ENCODE assay signal across 28 cellular contexts in the genomic region with DNA sequence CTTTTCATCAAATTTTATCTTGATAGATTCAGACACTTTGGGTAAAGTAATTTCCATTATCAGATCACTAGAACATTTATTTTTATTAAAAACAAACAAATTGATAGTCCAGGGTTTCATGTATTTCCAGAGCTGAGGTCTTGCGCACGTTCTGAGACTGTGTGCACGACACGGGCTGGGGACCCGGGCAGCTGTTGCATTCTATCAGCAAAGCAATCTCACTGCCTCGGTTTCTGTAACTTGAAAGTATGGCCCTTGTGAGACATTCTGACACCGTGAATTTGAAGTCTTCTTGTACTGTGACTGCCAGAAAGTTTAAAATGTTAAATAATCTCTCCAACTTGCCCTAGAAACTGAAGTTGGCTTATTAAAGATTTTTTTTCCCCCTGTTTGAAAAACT.
DNase-seq lines count a peak whose midpoint lies in the region; ATAC-seq and TF ChIP-seq lines count a peak whose summit lies in the region.
"Had no signal": no experiment of that assay in that cellular context is flagged by ENCODE, and none has a peak within 500 bp of the region (broad histone marks: within the 10 kb centered on the region; RNA-seq: fewer than 3 reads in every experiment).

No MANE protein-coding gene starts in this region.

- H3K27me3 ChIP-seq in SK-N-SH (ENCODE audit: insufficient read depth): no peaks in the 10 kb centered on the region
- no peaks in the 10 kb centered on the region for H3K27me3 ChIP-seq in endocrine pancreas (ENCODE audit: control insufficient read depth, insufficient read depth, low read length)
- no peaks in the 10 kb centered on the region for H3K27me3 ChIP-seq in neural progenitor cell
- H3K27me3 ChIP-seq: BLaER1 had no signal

- H4K20me1 ChIP-seq in SK-N-SH (ENCODE audit: insufficient read depth) (no peaks in the 10 kb centered on the region), neural progenitor cell (ENCODE audit: low read depth) (no peaks in the 10 kb centered on the region)
- H4K20me1 ChIP-seq: BLaER1 had no signal

- no peak for TF ChIP-seq RAD21 in SK-N-SH (IDR thresholded peaks at IDR 0.05; ENCODE audit: low read length)

- no peaks in the 10 kb centered on the region for H3K9me3 Mint-ChIP-seq in neural progenitor cell
- H3K9me3 Mint-ChIP-seq: HFFc6 had no signal

- no peaks in the 10 kb centered on the region for H3K36me3 Mint-ChIP-seq in neural progenitor cell
- H3K36me3 Mint-ChIP-seq: CD4-positive, CD25-positive, alpha-beta regulatory T cell had no signal

- in situ Hi-C loops in ACHN (cut with HindIII; ENCODE audit: low pct_ligation_motif_present, low pct_unique_long_range_greater_than_20kb, low sequenced_read_pairs): no loop called here

- CTCF ChIA-PET in SK-N-SH (lab: Yijun Ruan, JAX): no interaction called here

- H3K27me3 Mint-ChIP-seq in neural progenitor cell (ENCODE audit: insufficient read depth, low read depth): no peaks in the 10 kb centered on the region
- H3K27me3 Mint-ChIP-seq: CD4-positive, CD25-positive, alpha-beta regulatory T cell had no signal

- no peak overlapping the region for H3K27ac ChIP-seq in SK-N-SH (ENCODE audit: low read depth in 2 of 2, low read length in 1 of 2)
- no peak overlapping the region for H3K27ac ChIP-seq in neural progenitor cell
- H3K27ac ChIP-seq: 22Rv1, BLaER1, RWPE1, SK-N-MC had no signal

- no peaks in the 10 kb centered on the region for H3K9me2 ChIP-seq in SK-N-SH

- H3F3A ChIP-seq in SK-N-SH (replicated peaks; ENCODE audit: insufficient read depth) (no peaks in the 10 kb centered on the region), neural progenitor cell (ENCODE audit: low read depth) (no peaks in the 10 kb centered on the region)

- H3K9ac ChIP-seq in SK-N-SH (no peak overlapping the region), endocrine pancreas (ENCODE audit: control insufficient read depth, insufficient read depth, low read length) (no peak overlapping the region), neural progenitor cell (no peak overlapping the region)
- H3K9ac ChIP-seq: BLaER1 had no signal

- no peak overlapping the region for H3K4me3 Mint-ChIP-seq in neural progenitor cell
- H3K4me3 Mint-ChIP-seq: CD4-positive, CD25-positive, alpha-beta regulatory T cell; HFFc6 had no signal

- no peak for ATAC-seq in SK-N-SH treated with all-trans-retinoic acid at 6 μM for 48 hours
- no peak for ATAC-seq in GM18868 (IDR thresholded peaks at IDR 0.05; ENCODE audit: unreplicated experiment)
- ATAC-seq in GM21390 (IDR thresholded peaks at IDR 0.05; ENCODE audit: unreplicated experiment): no peak
- ATAC-seq: Panc1 had no signal

- H3K36me3 ChIP-seq in SK-N-SH (replicated peaks in 1 of 2; ENCODE audit: control insufficient read depth in 1 of 2, insufficient read depth in 2 of 2, low read length in 1 of 2): no peaks in the 10 kb centered on the region
- no peaks in the 10 kb centered on the region for H3K36me3 ChIP-seq in endocrine pancreas (ENCODE audit: control insufficient read depth, insufficient read depth, low read length)
- no peaks in the 10 kb centered on the region for H3K36me3 ChIP-seq in neural progenitor cell
- H3K36me3 ChIP-seq: BLaER1, HAP-1 had no signal

- peaks cover 5% of the 10 kb centered on the region for H3K4me1 Mint-ChIP-seq in neural progenitor cell
- H3K4me1 Mint-ChIP-seq: CD4-positive, CD25-positive, alpha-beta regulatory T cell had no signal

- DNase-seq in SK-N-SH (no peak), neural progenitor cell (ENCODE audit: low spot score) (no peak), ACHN (no peak)
- DNase-seq: CD4-positive, CD25-positive, alpha-beta regulatory T cell; DMS53; GOT3; HFFc6; KG1; MM.1S; NCI-H1048; NCI-H1417; NCI-H1694 treated with DMSO at 0.1 percent for 48 hours; NCI-H2081 treated with DMSO at 0.1 percent for 48 hours; NCI-H2171; NCI-H226; NCI-H510A; NCI-H69; SHP77 had no signal

- H3K27ac Mint-ChIP-seq in neural progenitor cell: no peak overlapping the region
- H3K27ac Mint-ChIP-seq: CD4-positive, CD25-positive, alpha-beta regulatory T cell; HFFc6 had no signal

- H3K79me2 ChIP-seq in SK-N-SH (ENCODE audit: insufficient read depth) (no peaks in the 10 kb centered on the region), neural progenitor cell (ENCODE audit: low read depth) (no peaks in the 10 kb centered on the region)

- H3K4me2 ChIP-seq in SK-N-SH (no peak overlapping the region), neural progenitor cell (no peak overlapping the region)
- H3K4me2 ChIP-seq: BLaER1 had no signal

- H2AFZ ChIP-seq in SK-N-SH (ENCODE audit: low read depth): 0 out of 2 replicates have a peak overlapping the region, but pooled peaks have one; percentile 8
- H2AFZ ChIP-seq in neural progenitor cell (replicated peaks): peak overlapping the region; percentile 40

- H3K4me1 ChIP-seq in SK-N-SH (ENCODE audit: control insufficient read depth in 1 of 2, insufficient read depth in 2 of 2, low read depth in 1 of 2, low read length in 1 of 2) (peaks cover 0 to 2% of the 10 kb centered on the region in 2 experiments; a peak in 2 of 4 replicates), endocrine pancreas (ENCODE audit: control insufficient read depth, insufficient read depth, low read length) (no peaks in the 10 kb centered on the region), neural progenitor cell (peaks cover 6% of the 10 kb centered on the region)
- H3K4me1 ChIP-seq: BLaER1 had no signal

- no peak for TF ChIP-seq EP300 in SK-N-SH (IDR thresholded peaks at IDR 0.05; ENCODE audit: borderline replicate concordance in 1 of 2, low read depth in 1 of 2, low read length in 1 of 2)

- no peak for TF ChIP-seq CTCF in SK-N-SH (IDR thresholded peaks at IDR 0.05)
- no peak for TF ChIP-seq CTCF in neural progenitor cell (IDR thresholded peaks at IDR 0.05)

- H3K4me3 ChIP-seq in SK-N-SH (ENCODE audit: low read depth in 2 of 2, low read length in 1 of 2) (no peak overlapping the region), endocrine pancreas (ENCODE audit: control insufficient read depth, insufficient read depth, low read length) (peak overlapping the region; percentile 10), neural progenitor cell (no peak overlapping the region)
- H3K4me3 ChIP-seq: BLaER1, HAP-1, SK-N-MC had no signal

- POLR2A ChIA-PET in SK-N-SH (lab: Yijun Ruan, JAX): no interaction called here

- 71% methylated on average over 7 of the region's 7 CpGs for WGBS in SK-N-SH (ENCODE audit: low lambda C conversion rate)

- H3K9me3 ChIP-seq in SK-N-SH (no peaks in the 10 kb centered on the region), endocrine pancreas (ENCODE audit: control insufficient read depth, low read length) (no peaks in the 10 kb centered on the region), neural progenitor cell (ENCODE audit: low read depth) (no peaks in the 10 kb centered on the region)
- H3K9me3 ChIP-seq: BLaER1, HAP-1 had no signal

TF ChIP-seq in SK-N-SH, 30 proteins besides CTCF, POLR2A, EP300 and RAD21 (continues in another document):
- TF ChIP-seq FOXM1 (IDR thresholded peaks at IDR 0.05; ENCODE audit: low read depth) (no peak), SMC3 (IDR thresholded peaks at IDR 0.05; ENCODE audit: low read depth, low read length) (no peak), NRF1 (IDR thresholded peaks at IDR 0.05; ENCODE audit: low read depth, low read length) (no peak), CHD2 (IDR thresholded peaks at IDR 0.05; ENCODE audit: low read length, partially characterized antibody) (no peak), RCOR1 (IDR thresholded peaks at IDR 0.05; ENCODE audit: low read length) (no peak)
- TF ChIP-seq, protein P1, sequence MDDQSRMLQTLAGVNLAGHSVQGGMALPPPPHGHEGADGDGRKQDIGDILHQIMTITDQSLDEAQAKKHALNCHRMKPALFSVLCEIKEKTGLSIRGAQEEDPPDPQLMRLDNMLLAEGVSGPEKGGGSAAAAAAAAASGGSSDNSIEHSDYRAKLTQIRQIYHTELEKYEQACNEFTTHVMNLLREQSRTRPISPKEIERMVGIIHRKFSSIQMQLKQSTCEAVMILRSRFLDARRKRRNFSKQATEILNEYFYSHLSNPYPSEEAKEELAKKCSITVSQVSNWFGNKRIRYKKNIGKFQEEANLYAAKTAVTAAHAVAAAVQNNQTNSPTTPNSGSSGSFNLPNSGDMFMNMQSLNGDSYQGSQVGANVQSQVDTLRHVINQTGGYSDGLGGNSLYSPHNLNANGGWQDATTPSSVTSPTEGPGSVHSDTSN (IDR thresholded peaks at IDR 0.05): no peak

TF ChIP-seq in SK-N-SH treated with all-trans-retinoic acid at 6 μM for 48 hours, 23 proteins besides CTCF, POLR2A, EP300 and RAD21 (continues in another document):
- TF ChIP-seq, protein P2, sequence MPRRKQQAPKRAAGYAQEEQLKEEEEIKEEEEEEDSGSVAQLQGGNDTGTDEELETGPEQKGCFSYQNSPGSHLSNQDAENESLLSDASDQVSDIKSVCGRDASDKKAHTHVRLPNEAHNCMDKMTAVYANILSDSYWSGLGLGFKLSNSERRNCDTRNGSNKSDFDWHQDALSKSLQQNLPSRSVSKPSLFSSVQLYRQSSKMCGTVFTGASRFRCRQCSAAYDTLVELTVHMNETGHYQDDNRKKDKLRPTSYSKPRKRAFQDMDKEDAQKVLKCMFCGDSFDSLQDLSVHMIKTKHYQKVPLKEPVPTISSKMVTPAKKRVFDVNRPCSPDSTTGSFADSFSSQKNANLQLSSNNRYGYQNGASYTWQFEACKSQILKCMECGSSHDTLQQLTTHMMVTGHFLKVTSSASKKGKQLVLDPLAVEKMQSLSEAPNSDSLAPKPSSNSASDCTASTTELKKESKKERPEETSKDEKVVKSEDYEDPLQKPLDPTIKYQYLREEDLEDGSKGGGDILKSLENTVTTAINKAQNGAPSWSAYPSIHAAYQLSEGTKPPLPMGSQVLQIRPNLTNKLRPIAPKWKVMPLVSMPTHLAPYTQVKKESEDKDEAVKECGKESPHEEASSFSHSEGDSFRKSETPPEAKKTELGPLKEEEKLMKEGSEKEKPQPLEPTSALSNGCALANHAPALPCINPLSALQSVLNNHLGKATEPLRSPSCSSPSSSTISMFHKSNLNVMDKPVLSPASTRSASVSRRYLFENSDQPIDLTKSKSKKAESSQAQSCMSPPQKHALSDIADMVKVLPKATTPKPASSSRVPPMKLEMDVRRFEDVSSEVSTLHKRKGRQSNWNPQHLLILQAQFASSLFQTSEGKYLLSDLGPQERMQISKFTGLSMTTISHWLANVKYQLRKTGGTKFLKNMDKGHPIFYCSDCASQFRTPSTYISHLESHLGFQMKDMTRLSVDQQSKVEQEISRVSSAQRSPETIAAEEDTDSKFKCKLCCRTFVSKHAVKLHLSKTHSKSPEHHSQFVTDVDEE (CRISPR knock-in tag; IDR thresholded peaks at IDR 0.05): no peak
- TF ChIP-seq RARB (CRISPR knock-in tag; IDR thresholded peaks at IDR 0.05): no peak
- no peak for TF ChIP-seq ESRRG (CRISPR knock-in tag; IDR thresholded peaks at IDR 0.05)
- no peak for TF ChIP-seq CSDC2 (CRISPR knock-in tag; IDR thresholded peaks at IDR 0.05)
